11 cellular contexts compared by ENCODE assay signal in genomic region chr5:1484416-1485319, GRCh38. TPM values are rescaled to one million over a fixed set of nuclear protein-coding genes. Genes with fewer than 3 reads are reported as not detected.
DNase-seq lines count a peak whose midpoint lies in the region; ATAC-seq and TF ChIP-seq lines count a peak whose summit lies in the region.
"Had no signal": no experiment of that assay in that cellular context is flagged by ENCODE, and none has a peak within 500 bp of the region (broad histone marks: within the 10 kb centered on the region; RNA-seq: fewer than 3 reads in every experiment).

No MANE protein-coding gene starts in this region.

- H3K27me3 Mint-ChIP-seq in immature natural killer cell (ENCODE audit: low read depth in 3 of 3) (peaks cover 12 to 48% (median 19%) of the 10 kb centered on the region in 3 donors), Caco-2 (ENCODE audit: insufficient read depth, unreplicated experiment) (no peaks in the 10 kb centered on the region)
- H3K27me3 Mint-ChIP-seq in effector memory CD8-positive, alpha-beta T cell, result no peaks in the 10 kb centered on the region

- H3K4me3 Mint-ChIP-seq in immature natural killer cell (no peak overlapping the region), Caco-2 (ENCODE audit: unreplicated experiment) (no peak overlapping the region)
- no peak overlapping the region for H3K4me3 Mint-ChIP-seq in effector memory CD8-positive, alpha-beta T cell

- CTCF ChIA-PET in Caco-2 (lab: Charles Lee), result no interaction called here

- H3K4me1 ChIP-seq in Caco-2, result no peaks in the 10 kb centered on the region

- no peak overlapping the region for H3K4me3 ChIP-seq in Caco-2 (ENCODE audit: low read depth, low read length)
- H3K4me3 ChIP-seq: cardiac muscle cell had no signal

- peaks cover 33 to 53% of the 10 kb centered on the region in 2 donors for H3K4me1 Mint-ChIP-seq in immature natural killer cell
- peaks cover 33 to 40% of the 10 kb centered on the region in 2 donors for H3K4me1 Mint-ChIP-seq in effector memory CD8-positive, alpha-beta T cell (ENCODE audit: low read depth in 2 of 2)
- H3K4me1 Mint-ChIP-seq in Caco-2 (ENCODE audit: low read depth, unreplicated experiment), result no peaks in the 10 kb centered on the region

- peak; percentile 66 for ATAC-seq in GM18511 (IDR thresholded peaks at IDR 0.05; ENCODE audit: unreplicated experiment)
- peak; percentile 16 for ATAC-seq in GM19468 (IDR thresholded peaks at IDR 0.05; ENCODE audit: extremely low read depth, unreplicated experiment)
- peak; percentile 52 for ATAC-seq in HG03064 (IDR thresholded peaks at IDR 0.05; ENCODE audit: low read depth, unreplicated experiment)
- no peak for ATAC-seq in effector memory CD8-positive, alpha-beta T cell (replicated peaks)

- POLR2A ChIA-PET in Caco-2 (lab: Charles Lee), result no interaction called here

- peak overlapping the region in 4 of 6 donors; percentile 43 to 64 (median 54) for H3K27ac Mint-ChIP-seq in immature natural killer cell
- no peak overlapping the region for H3K27ac Mint-ChIP-seq in effector memory CD8-positive, alpha-beta T cell
- no peak overlapping the region for H3K27ac Mint-ChIP-seq in Caco-2 (ENCODE audit: unreplicated experiment)

- H3K36me3 Mint-ChIP-seq in immature natural killer cell (peaks cover 4 to 40% (median 10%) of the 10 kb centered on the region in 3 donors), Caco-2 (ENCODE audit: insufficient read depth, unreplicated experiment) (peaks cover 25% of the 10 kb centered on the region)
- H3K36me3 Mint-ChIP-seq in effector memory CD8-positive, alpha-beta T cell (ENCODE audit: insufficient read depth), result peaks cover 61% of the 10 kb centered on the region

- no peaks in the 10 kb centered on the region for H3K27me3 ChIP-seq in Caco-2 (replicated peaks; ENCODE audit: control insufficient read depth, insufficient read depth, low read length)
- H3K27me3 ChIP-seq: cardiac muscle cell had no signal

- intact Hi-C loops in Caco-2 (cut with micrococcal nuclease; ENCODE audit: unreplicated experiment), result no loop called here

- TF ChIP-seq CTCF in Caco-2 (IDR thresholded peaks at IDR 0.05; ENCODE audit: insufficient read depth in 1 of 2, low read depth in 1 of 2, low read length in 1 of 2, severe bottlenecking in 1 of 2, unreplicated experiment in 1 of 2), result no peak

- BruUV-seq in Caco-2 (replicated peaks; lab: Mats Ljungman, UMichigan), result no TSS peak

- DNase-seq in immature natural killer cell (no peak), Ammon's horn (ENCODE audit: low spot score) (no peak), NCI-H1417 treated with DMSO at 0.1 percent for 48 hours (lab: John Stamatoyannopoulos, UW) (no peak), Caco-2 (no peak)
- DNase-seq in effector memory CD8-positive, alpha-beta T cell, result no peak
- DNase-seq: GDM1 had no signal

- no peaks in the 10 kb centered on the region; the same call in 1 of the 2 replicates for H3K36me3 ChIP-seq in Caco-2 (ENCODE audit: control insufficient read depth, insufficient read depth, low read length)

- no peaks in the 10 kb centered on the region for H3K9me3 ChIP-seq in Caco-2

- H3K9me3 Mint-ChIP-seq in immature natural killer cell (peaks cover 0 to 2% (median 0%) of the 10 kb centered on the region in 6 donors), Caco-2 (ENCODE audit: unreplicated experiment) (no peaks in the 10 kb centered on the region)
- no peaks in the 10 kb centered on the region for H3K9me3 Mint-ChIP-seq in effector memory CD8-positive, alpha-beta T cell

RNA-seq across cellular contexts. Expression of gene LPCAT1, which starts 39.1 kb away (rescaled TPM):
- 100 to 1,000 TPM; 107 to 255 (median 144) TPM for polyA plus RNA-seq in immature natural killer cell
- 49.3 and 52.8 TPM in 2 replicates for total RNA-seq in Caco-2 (2022)

RNA-seq across cellular contexts. Expression of gene SLC6A3, which starts 39.4 kb away (rescaled TPM):
- not detected for polyA plus RNA-seq in immature natural killer cell
- not detected in 2 replicates for total RNA-seq in Caco-2 (2022)
- total RNA-seq: cardiac muscle cell, glomerular endothelial cell had no signal
- polyA plus RNA-seq: cardiac muscle cell had no signal

Comparison
In these comparisons a context has a peak if more than half of its experiments do, and no peak if none do; other contexts are left out.
1. H3K27ac Mint-ChIP-seq: peak in immature natural killer cell (4 of 6); none in effector memory CD8-positive, alpha-beta T cell (0 of 2) and Caco-2 (single experiment).